In the genomic region with DNA sequence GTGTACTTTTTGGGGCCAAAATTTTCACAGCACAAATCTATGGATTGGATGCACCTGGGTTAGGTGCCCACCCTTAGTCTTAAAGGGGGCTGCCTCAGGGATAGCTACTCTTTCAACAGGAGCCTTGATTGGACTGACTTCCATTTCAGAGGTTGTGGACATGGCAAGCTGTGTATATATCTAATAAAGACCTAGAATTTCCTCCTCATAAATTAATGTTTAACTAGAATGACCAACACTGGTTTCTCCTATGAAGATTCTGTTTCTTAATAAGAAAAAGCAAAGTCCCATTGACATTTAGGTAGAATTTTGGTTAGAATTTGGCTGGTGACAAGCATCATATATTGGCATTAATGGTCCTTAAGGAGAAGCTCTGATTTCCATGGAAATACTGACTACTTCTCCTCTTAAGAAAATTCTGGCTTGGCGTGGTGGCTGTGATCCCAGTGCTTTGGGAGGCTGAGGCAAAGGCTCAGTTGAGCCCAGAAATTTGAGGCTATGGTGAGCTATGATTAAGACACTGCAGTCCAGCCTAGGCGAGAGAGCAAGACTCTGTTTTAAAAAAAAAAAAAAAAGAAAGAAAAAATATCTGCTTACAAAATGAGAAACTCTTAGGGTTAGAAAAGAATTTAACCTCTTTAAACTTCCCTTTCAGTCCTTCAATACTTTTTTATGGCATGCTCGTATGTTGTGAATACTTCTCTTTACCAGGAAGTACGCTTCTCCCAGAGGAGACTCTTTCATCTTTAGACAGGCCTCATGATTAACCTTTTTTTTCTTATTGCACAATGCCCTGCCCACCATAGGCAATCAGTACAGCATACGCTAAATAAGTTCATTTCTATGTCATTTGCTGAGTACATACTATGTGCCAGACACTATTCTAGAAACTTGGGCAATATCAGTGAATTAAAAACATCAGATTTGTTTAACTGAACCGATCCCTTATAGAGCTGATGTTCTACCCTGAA, we compare ENCODE assay signal across 13 cellular contexts.
DNase-seq lines count a peak whose midpoint lies in the region; ATAC-seq and TF ChIP-seq lines count a peak whose summit lies in the region.
"Had no signal": no experiment of that assay in that cellular context is flagged by ENCODE, and none has a peak within 500 bp of the region (broad histone marks: within the 10 kb centered on the region; RNA-seq: fewer than 3 reads in every experiment).

No MANE protein-coding gene starts in this region.

- H3K4me3 ChIP-seq in fibroblast of mammary gland (ENCODE audit: control insufficient read depth, low read depth, low read length) (no peak overlapping the region), brain microvascular endothelial cell (ENCODE audit: low read depth, low read length) (no peak overlapping the region)
- H3K4me3 ChIP-seq: PC-9 had no signal

- H3K9me3 Mint-ChIP-seq in osteocyte (ENCODE audit: unreplicated experiment), result no peaks in the 10 kb centered on the region
- H3K9me3 Mint-ChIP-seq: activated CD4-positive, alpha-beta memory T cell treated with anti-CD3 and anti-CD28 coated beads, Interleukin-2, amount 10 ng/mL, durations not matched to agents 7 days and 5 days; activated naive CD8-positive, alpha-beta T cell treated with anti-CD3 and anti-CD28 coated beads, Interleukin-2, amount 50 U/mL, for 24 hours had no signal

- no peak for TF ChIP-seq CTCF in fibroblast of mammary gland (conservative IDR thresholded peaks at IDR 0.05; ENCODE audit: control insufficient read depth, insufficient read depth, low read depth, low read length)
- TF ChIP-seq CTCF in osteocyte (IDR thresholded peaks at IDR 0.05), result no peak
- TF ChIP-seq CTCF in brain microvascular endothelial cell (IDR thresholded peaks at IDR 0.05; ENCODE audit: low read depth, low read length, missing control alignments), result no peak

- H3K36me3 ChIP-seq in brain microvascular endothelial cell (replicated peaks), result no peaks in the 10 kb centered on the region

- in situ Hi-C loops in brain microvascular endothelial cell (cut with HindIII; ENCODE audit: low pct_ligation_motif_present, low sequenced_read_pairs), result no loop called here

- peaks cover 52% of the 10 kb centered on the region for H3K4me1 Mint-ChIP-seq in osteocyte (ENCODE audit: unreplicated experiment)

- H3K27me3 Mint-ChIP-seq in osteocyte (ENCODE audit: unreplicated experiment), result no peaks in the 10 kb centered on the region

- ATAC-seq in HG02763 (IDR thresholded peaks at IDR 0.05; ENCODE audit: unreplicated experiment) (no peak), GM18868 (IDR thresholded peaks at IDR 0.05; ENCODE audit: unreplicated experiment) (no peak)
- ATAC-seq: activated naive CD8-positive, alpha-beta T cell treated with anti-CD3 and anti-CD28 coated beads, Interleukin-2, amount 50 U/mL, for 24 hours had no signal

- no peak overlapping the region for H3K27ac ChIP-seq in brain microvascular endothelial cell
- H3K27ac ChIP-seq: KMS-11, PC-9 had no signal

- H3K27ac Mint-ChIP-seq in osteocyte (ENCODE audit: unreplicated experiment), result peak overlapping the region; percentile 82
- H3K27ac Mint-ChIP-seq: activated CD4-positive, alpha-beta memory T cell treated with anti-CD3 and anti-CD28 coated beads, Interleukin-2, amount 10 ng/mL, durations not matched to agents 7 days and 5 days; activated naive CD8-positive, alpha-beta T cell treated with anti-CD3 and anti-CD28 coated beads, Interleukin-2, amount 50 U/mL, for 24 hours had no signal

- no peak overlapping the region for H3K4me3 Mint-ChIP-seq in osteocyte (ENCODE audit: unreplicated experiment)
- H3K4me3 Mint-ChIP-seq: activated CD4-positive, alpha-beta memory T cell treated with anti-CD3 and anti-CD28 coated beads, Interleukin-2, amount 10 ng/mL, durations not matched to agents 7 days and 5 days; activated naive CD8-positive, alpha-beta T cell treated with anti-CD3 and anti-CD28 coated beads, Interleukin-2, amount 50 U/mL, for 24 hours had no signal

- DNase-seq in CD1c-positive myeloid dendritic cell (ENCODE audit: extremely low spot score), result peak; percentile 49
- DNase-seq in NOMO-1 treated with DMSO at 0.1 percent for 48 hours (lab: John Stamatoyannopoulos, UW; ENCODE audit: unreplicated experiment), result peak; percentile 56
- peak; percentile 80 for DNase-seq in fibroblast of mammary gland (ENCODE audit: low read depth)
- no peak for DNase-seq in osteocyte (ENCODE audit: extremely low spot score, unreplicated experiment)
- no peak for DNase-seq in NCI-H82 treated with DMSO at 0.1 percent for 48 hours (lab: John Stamatoyannopoulos, UW; ENCODE audit: unreplicated experiment)
- DNase-seq in brain microvascular endothelial cell, result no peak
- DNase-seq: activated CD4-positive, alpha-beta memory T cell treated with anti-CD3 and anti-CD28 coated beads, Interleukin-2, amount 10 ng/mL, durations not matched to agents 7 days and 5 days; activated naive CD8-positive, alpha-beta T cell treated with anti-CD3 and anti-CD28 coated beads, Interleukin-2, amount 50 U/mL, for 24 hours; NCI-H1436 had no signal

- no peaks in the 10 kb centered on the region for H3K27me3 ChIP-seq in brain microvascular endothelial cell (replicated peaks)

- no peaks in the 10 kb centered on the region for H3K36me3 Mint-ChIP-seq in osteocyte (ENCODE audit: unreplicated experiment)

Comparison
In these comparisons a context has a peak if more than half of its experiments do, and no peak if none do; other contexts are left out.
1. DNase-seq: peak in CD1c-positive myeloid dendritic cell (single experiment), NOMO-1 treated with DMSO at 0.1 percent for 48 hours (single experiment) and fibroblast of mammary gland (single experiment); none in osteocyte (single experiment), NCI-H82 treated with DMSO at 0.1 percent for 48 hours (single experiment) and brain microvascular endothelial cell (single experiment).